Comparison of ENCODE assay signal across 8 cellular contexts in genomic region chr1:236794585-236795034, GRCh38. TPM values are rescaled to one million over a fixed set of nuclear protein-coding genes. Genes with fewer than 3 reads are reported as not detected.
A peak's percentile ranks its signal among the peaks of the same experiment; 100 is the strongest.
DNase-seq lines count a peak whose midpoint lies in the region; ATAC-seq and TF ChIP-seq lines count a peak whose summit lies in the region.

No MANE protein-coding gene starts in this region.

- TF ChIP-seq CTCF in GM12864 (IDR thresholded peaks at IDR 0.05; ENCODE audit: low read depth, low read length, missing control alignments) (no peak), esophagus squamous epithelium (IDR thresholded peaks at IDR 0.05) (no peak), psoas muscle (IDR thresholded peaks at IDR 0.05) (no peak)

- 10 to 13% methylated on average over 11 of the region's 11 CpGs for WGBS in esophagus squamous epithelium, 2 donors
- WGBS in psoas muscle, 3 donors = 13 to 14% (median 14%) methylated on average over 11 of the region's 11 CpGs

- H3K4me3 ChIP-seq in GM12864 (ENCODE audit: low read depth, low read length) = peak overlapping the region; percentile 65
- peak overlapping the region; percentile 81 for H3K4me3 ChIP-seq in SJSA1
- H3K4me3 ChIP-seq in esophagus squamous epithelium = peak overlapping the region; percentile 69 to 97 (median 81)
- H3K4me3 ChIP-seq in psoas muscle = peak overlapping the region; percentile 71

- no peaks in the 10 kb centered on the region for H3K9me3 ChIP-seq in SJSA1 (replicated peaks)
- no peaks in the 10 kb centered on the region for H3K9me3 ChIP-seq in esophagus squamous epithelium
- H3K9me3 ChIP-seq in psoas muscle = no peaks in the 10 kb centered on the region

- TF ChIP-seq POLR2A in esophagus squamous epithelium (IDR thresholded peaks at IDR 0.05) = no peak

- H3K36me3 ChIP-seq in SJSA1 (peaks cover 4% of the 10 kb centered on the region), esophagus squamous epithelium (no peaks in the 10 kb centered on the region), psoas muscle (ENCODE audit: insufficient read depth in 1 of 2, low read depth in 1 of 2) (peaks cover 0 to 4% of the 10 kb centered on the region in 2 donors)

- H3K4me1 ChIP-seq in SJSA1 (replicated peaks) (no peaks in the 10 kb centered on the region; the same call in 1 of the 2 replicates), esophagus squamous epithelium (peaks cover 0 to 38% (median 9%) of the 10 kb centered on the region in 3 donors), psoas muscle (peaks cover 28% of the 10 kb centered on the region)

- DNase-seq in GM12864 (ENCODE audit: low read depth) (no peak), SJSA1 (ENCODE audit: low read depth in 1 of 2, low spot score in 2 of 2) (no peak), esophagus squamous epithelium (lab: John Stamatoyannopoulos, UW) (no peak), psoas muscle (no peak), NCI-H146 treated with DMSO at 0.1 percent for 48 hours (lab: John Stamatoyannopoulos, UW; ENCODE audit: unreplicated experiment) (no peak), NCI-H510A treated with DMSO at 0.1 percent for 48 hours (lab: John Stamatoyannopoulos, UW) (no peak)

- intact Hi-C loops in esophagus squamous epithelium (cut with DNase I) (no loop called here), psoas muscle (cut with DNase I) (loop anchor here in 1 of 2 donors (10.0 kb wide), 1 partner anchor 190 kb away; the partner anchor contains the start of gene HEATR1)

- ATAC-seq in psoas muscle (no peak), HG03025 (IDR thresholded peaks at IDR 0.05; ENCODE audit: low FRiP score, unreplicated experiment) (no peak), HG02610 (IDR thresholded peaks at IDR 0.05; ENCODE audit: unreplicated experiment) (no peak)

- H3K27me3 ChIP-seq in SJSA1 (replicated peaks) (no peaks in the 10 kb centered on the region), esophagus squamous epithelium (peaks cover 0 to 13% (median 0%) of the 10 kb centered on the region in 4 donors), psoas muscle (ENCODE audit: insufficient read depth in 3 of 3, low read length in 2 of 3) (no peaks in the 10 kb centered on the region)

- H3K27ac ChIP-seq in SJSA1 (no peak overlapping the region), esophagus squamous epithelium (peak overlapping the region in 3 of 4 donors; percentile 94 to 96 (median 94)), psoas muscle (peak overlapping the region; percentile 94)

RNA-seq across cellular contexts. Expression of gene MTR, which starts 0.5 kb away (rescaled TPM):
- total RNA-seq in SJSA1 (2014; rRNA removed; shearing (Covaris generic)) = 24.1 and 26.0 TPM in 2 replicates
- total RNA-seq in esophagus squamous epithelium = 10 to 100 TPM in 2 of 4 donors, 1 to 10 TPM in 2; 5.8 to 21.6 (median 9.1) TPM
- 10 to 100 TPM; 51.3 to 66.2 (median 53.6) TPM for total RNA-seq in psoas muscle
- 10 to 100 TPM in 1 of 3 donors, 1 to 10 TPM in 2; 6.8 to 12.2 (median 7.7) TPM for polyA plus RNA-seq in psoas muscle
